In genomic region chr14:73953731-73954130, GRCh38 we compare ENCODE assay signal across 20 cellular contexts. TPM values are rescaled to one million over a fixed set of nuclear protein-coding genes. Genes with fewer than 3 reads are reported as not detected.
DNase-seq lines count a peak whose midpoint lies in the region; ATAC-seq and TF ChIP-seq lines count a peak whose summit lies in the region.
"Had no signal": no experiment of that assay in that cellular context is flagged by ENCODE, and none has a peak within 500 bp of the region (broad histone marks: within the 10 kb centered on the region; RNA-seq: fewer than 3 reads in every experiment).

No MANE protein-coding gene starts in this region.

- H3K27ac ChIP-seq in Panc1 (ENCODE audit: low read length) (no peak overlapping the region), uterus (no peak overlapping the region)

- no peak for TF ChIP-seq POLR2A in uterus (IDR thresholded peaks at IDR 0.05)

- H3K4me3 Mint-ChIP-seq in activated naive CD4-positive, alpha-beta T cell treated with anti-CD3 and anti-CD28 coated beads for 36 hours, result no peak overlapping the region
- H3K4me3 Mint-ChIP-seq in stimulated activated effector memory CD8-positive, alpha-beta T cell treated with anti-CD3 and anti-CD28 coated beads, Interleukin-12 subunit alpha, Interleukin-12 subunit beta, amount 100 ng/mL, for 72 hours, result no peak overlapping the region
- H3K4me3 Mint-ChIP-seq: B cell, CD14-positive monocyte had no signal

- peaks cover 3% of the 10 kb centered on the region for H3K36me3 ChIP-seq in Panc1 (ENCODE audit: control insufficient read depth, insufficient read depth, low read length)
- H3K36me3 ChIP-seq in uterus, result no peaks in the 10 kb centered on the region

- POLR2A ChIA-PET in Panc1 (lab: Charles Lee), result interaction anchor here (0.5 kb wide), 1 partner anchor 64 kb away, joined by 5 read pairs; no protein-coding TSS in a partner anchor

- no peak for ATAC-seq in Panc1
- ATAC-seq in stimulated activated effector memory CD8-positive, alpha-beta T cell treated with anti-CD3 and anti-CD28 coated beads, Interleukin-12 subunit alpha, Interleukin-12 subunit beta, amount 100 ng/mL, for 72 hours, result no peak
- ATAC-seq: Right ventricle myocardium inferior had no signal

- no peaks in the 10 kb centered on the region for H3K4me1 ChIP-seq in Panc1 (ENCODE audit: control insufficient read depth, insufficient read depth, low read length)
- H3K4me1 ChIP-seq in uterus, result no peaks in the 10 kb centered on the region

- H3K27me3 ChIP-seq in Panc1 (ENCODE audit: control insufficient read depth, insufficient read depth, low read length), result no peaks in the 10 kb centered on the region
- no peaks in the 10 kb centered on the region for H3K27me3 ChIP-seq in uterus

- H3K27me3 Mint-ChIP-seq in activated naive CD4-positive, alpha-beta T cell treated with anti-CD3 and anti-CD28 coated beads for 36 hours (ENCODE audit: low read depth), result no peaks in the 10 kb centered on the region
- H3K27me3 Mint-ChIP-seq: B cell, IgD-negative memory B cell had no signal

- BruUV-seq in Panc1 (replicated peaks; lab: Mats Ljungman, UMichigan), result TSS peak; percentile 33

- H3K36me3 Mint-ChIP-seq in activated naive CD4-positive, alpha-beta T cell treated with anti-CD3 and anti-CD28 coated beads for 36 hours (ENCODE audit: low read depth), result peaks cover 12% of the 10 kb centered on the region
- peaks cover 64% of the 10 kb centered on the region for H3K36me3 Mint-ChIP-seq in stimulated activated effector memory CD8-positive, alpha-beta T cell treated with anti-CD3 and anti-CD28 coated beads, Interleukin-12 subunit alpha, Interleukin-12 subunit beta, amount 100 ng/mL, for 72 hours
- H3K36me3 Mint-ChIP-seq: IgD-negative memory B cell had no signal

- peaks cover 21% of the 10 kb centered on the region for H3K4me1 Mint-ChIP-seq in activated naive CD4-positive, alpha-beta T cell treated with anti-CD3 and anti-CD28 coated beads for 36 hours (ENCODE audit: low read depth)
- H3K4me1 Mint-ChIP-seq in stimulated activated effector memory CD8-positive, alpha-beta T cell treated with anti-CD3 and anti-CD28 coated beads, Interleukin-12 subunit alpha, Interleukin-12 subunit beta, amount 100 ng/mL, for 72 hours, result peaks cover 15% of the 10 kb centered on the region

- intact Hi-C loops in activated naive CD4-positive, alpha-beta T cell treated with anti-CD3 and anti-CD28 coated beads for 36 hours (cut with micrococcal nuclease), result loop anchor here (5.0 kb wide), 2 partner anchors 84 to 211 kb away; no protein-coding TSS in a partner anchor
- intact Hi-C loops in Panc1 (cut with micrococcal nuclease; ENCODE audit: unreplicated experiment), result no loop called here
- intact Hi-C loops in uterus (cut with DNase I; ENCODE audit: low total_unique reads), result no loop called here

- peak overlapping the region; percentile 9 for H3K27ac Mint-ChIP-seq in activated naive CD4-positive, alpha-beta T cell treated with anti-CD3 and anti-CD28 coated beads for 36 hours
- peak overlapping the region; percentile 1 for H3K27ac Mint-ChIP-seq in stimulated activated effector memory CD8-positive, alpha-beta T cell treated with anti-CD3 and anti-CD28 coated beads, Interleukin-12 subunit alpha, Interleukin-12 subunit beta, amount 100 ng/mL, for 72 hours
- H3K27ac Mint-ChIP-seq: IgD-negative memory B cell had no signal

- no peaks in the 10 kb centered on the region for H3K9me3 Mint-ChIP-seq in activated naive CD4-positive, alpha-beta T cell treated with anti-CD3 and anti-CD28 coated beads for 36 hours
- no peaks in the 10 kb centered on the region for H3K9me3 Mint-ChIP-seq in stimulated activated effector memory CD8-positive, alpha-beta T cell treated with anti-CD3 and anti-CD28 coated beads, Interleukin-12 subunit alpha, Interleukin-12 subunit beta, amount 100 ng/mL, for 72 hours
- H3K9me3 Mint-ChIP-seq: CD14-positive monocyte, IgD-negative memory B cell had no signal

- H3K9me3 ChIP-seq in Panc1 (ENCODE audit: control insufficient read depth, insufficient read depth, low read depth, low read length) (no peaks in the 10 kb centered on the region), uterus (no peaks in the 10 kb centered on the region)

- CTCF ChIA-PET in activated naive CD4-positive, alpha-beta T cell treated with anti-CD3 and anti-CD28 coated beads for 36 hours (lab: Charles Lee), result interaction anchor here (1.0 kb wide), 1 partner anchor 18 kb away, joined by 4 read pairs; no protein-coding TSS in a partner anchor
- CTCF ChIA-PET in Panc1 (lab: Charles Lee), result no interaction called here

- no peak for DNase-seq in activated naive CD4-positive, alpha-beta T cell treated with anti-CD3 and anti-CD28 coated beads for 36 hours
- DNase-seq in activated naive CD4-positive, alpha-beta T cell (lab: John Stamatoyannopoulos, UW), result no peak
- DNase-seq in Panc1 (ENCODE audit: low read depth, low spot score), result no peak
- DNase-seq in fibroblast of gingiva (ENCODE audit: low read depth), result peak; percentile 4
- DNase-seq in stimulated activated effector memory CD8-positive, alpha-beta T cell treated with anti-CD3 and anti-CD28 coated beads, Interleukin-12 subunit alpha, Interleukin-12 subunit beta, amount 100 ng/mL, for 72 hours (ENCODE audit: low spot score in 2 of 2), result no peak
- DNase-seq in Kasumi-1 (lab: John Stamatoyannopoulos, UW), result no peak
- DNase-seq in uterus, result no peak
- DNase-seq in NOMO-1 (lab: John Stamatoyannopoulos, UW; ENCODE audit: unreplicated experiment in 2 of 2), result no peak
- DNase-seq: GOT3, HCEC 1CT, NCI-H1694, NCI-H2081, NCI-H2171, NCI-H524 treated with DMSO at 0.1 percent for 48 hours, NCI-H82, OCI-M1 had no signal

- H3K4me3 ChIP-seq in Panc1 (ENCODE audit: low read depth in 2 of 2, low read length in 2 of 2) (no peak overlapping the region), uterus (no peak overlapping the region)

- no peak for TF ChIP-seq CTCF in Panc1 (IDR thresholded peaks at IDR 0.05)
- TF ChIP-seq CTCF in uterus (IDR thresholded peaks at IDR 0.05), result no peak

- in situ Hi-C loops in Panc1 (cut with HindIII; ENCODE audit: low pct_unique_long_range_greater_than_20kb, low sequenced_read_pairs), result no loop called here

RNA-seq across cellular contexts. Expression of gene COQ6, which starts 3.6 kb away (rescaled TPM):
- 10 to 100 TPM; 17.6 to 17.7 TPM for total RNA-seq in activated naive CD4-positive, alpha-beta T cell treated with anti-CD3 and anti-CD28 coated beads for 36 hours
- total RNA-seq in Panc1 (2021; ENCODE audit: unreplicated experiment) (18.5 TPM), uterus (100 to 1,000 TPM in 1 of 4 donors, 10 to 100 TPM in 3; 18.5 to 103 (median 30.0) TPM)
- 22.8 TPM for polyA plus RNA-seq in Panc1 (2012; ENCODE audit: insufficient read length)

RNA-seq across cellular contexts. Expression of gene FAM161B, which starts 3.8 kb away (rescaled TPM):
- total RNA-seq in activated naive CD4-positive, alpha-beta T cell treated with anti-CD3 and anti-CD28 coated beads for 36 hours, result 1 to 10 TPM; 1.5 to 1.6 TPM
- total RNA-seq in Panc1 (2021; ENCODE audit: unreplicated experiment) (2.2 TPM), uterus (1 to 10 TPM in 3 of 4 donors, under 1 TPM in 1; 0.29 to 10.0 (median 4.9) TPM)
- 1.5 TPM for polyA plus RNA-seq in Panc1 (2012; ENCODE audit: insufficient read length)
